1 cellular context compared by ENCODE assay signal in the genomic region with DNA sequence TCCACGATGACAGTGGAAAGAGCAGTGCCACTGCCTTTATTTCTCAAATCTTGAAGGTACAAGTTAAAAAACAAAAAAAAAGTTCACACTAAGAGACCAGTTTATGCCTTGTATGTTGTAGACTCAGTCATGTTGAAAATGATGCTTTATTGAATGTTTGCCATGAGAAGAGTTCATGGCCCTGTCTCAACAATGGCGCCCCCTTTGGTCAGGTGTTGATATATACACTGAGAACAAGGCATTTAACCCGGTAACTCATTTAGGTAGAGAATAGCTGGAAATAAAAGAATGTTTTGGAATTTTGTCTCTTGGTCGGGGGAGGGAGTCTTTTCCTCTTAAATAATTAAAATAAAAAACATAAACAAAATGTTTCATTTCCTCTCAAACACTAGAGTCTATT.
TF ChIP-seq lines count a peak whose summit lies in the region.

No MANE protein-coding gene starts in this region.

TF ChIP-seq in HCT116, 20 proteins besides CTCF, POLR2A, EP300 and RAD21 (continued from another document):
- TF ChIP-seq ZFX (IDR thresholded peaks at IDR 0.05) (no peak), TCF7L2 (IDR thresholded peaks at IDR 0.05; ENCODE audit: borderline replicate concordance, extremely low read depth, insufficient read depth, insufficient read length) (no peak), SRF (IDR thresholded peaks at IDR 0.05; ENCODE audit: low read depth) (no peak), EGR1 (IDR thresholded peaks at IDR 0.05; ENCODE audit: low read depth) (no peak), EZH2 (IDR thresholded peaks at IDR 0.05) (no peak), YY1 (IDR thresholded peaks at IDR 0.05; ENCODE audit: extremely low read depth, insufficient replicate concordance, low read depth, low read length) (no peak)
- TF ChIP-seq, protein P1, sequence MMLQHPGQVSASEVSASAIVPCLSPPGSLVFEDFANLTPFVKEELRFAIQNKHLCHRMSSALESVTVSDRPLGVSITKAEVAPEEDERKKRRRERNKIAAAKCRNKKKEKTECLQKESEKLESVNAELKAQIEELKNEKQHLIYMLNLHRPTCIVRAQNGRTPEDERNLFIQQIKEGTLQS (IDR thresholded peaks at IDR 0.05), result no peak
